Comparison of ENCODE assay signal across 1 cellular context in the genomic region with DNA sequence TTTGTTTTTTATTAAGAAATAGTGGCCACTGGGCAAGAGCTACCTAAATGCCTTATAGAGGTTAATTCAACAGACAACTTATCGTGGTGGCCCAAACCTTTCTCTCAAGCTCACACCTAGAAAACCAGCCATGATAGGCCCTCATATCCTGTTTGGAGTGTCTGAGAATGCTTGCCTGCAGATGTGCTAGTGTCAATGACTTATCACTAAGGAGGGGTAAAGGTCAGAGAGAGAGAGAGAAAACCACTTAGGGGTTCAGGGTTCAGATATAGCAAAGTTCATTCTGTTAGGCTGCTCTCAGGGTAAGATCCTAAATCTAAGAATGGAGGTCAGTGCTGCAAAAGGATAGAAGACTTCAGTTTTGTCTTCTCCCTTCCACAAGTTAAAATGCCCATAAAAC.
A peak's percentile ranks its signal among the peaks of the same experiment; 100 is the strongest.
TF ChIP-seq lines count a peak whose summit lies in the region.

No MANE protein-coding gene starts in this region.

TF ChIP-seq in K562, 482 proteins besides CTCF, POLR2A, EP300 and RAD21:
- TF ChIP-seq ZNF23 (CRISPR knock-in tag; IDR thresholded peaks at IDR 0.05) (no peak), NR2C2 (CRISPR knock-in tag; IDR thresholded peaks at IDR 0.05) (no peak), NR2C2 (tag; IDR thresholded peaks at IDR 0.05) (peak; percentile 47), CBFA2T3 (IDR thresholded peaks at IDR 0.05) (peak; percentile 16; the same call in 1 of the 2 replicates), KDM1A (IDR thresholded peaks at IDR 0.05) (no peak), NR2C1 (IDR thresholded peaks at IDR 0.05) (peak; percentile 62), NR2C1 (tag; IDR thresholded peaks at IDR 0.05) (peak; percentile 83)
